In genomic region chr2:187552959-187553681, GRCh38 we compare ENCODE assay signal across 1 cellular context.
TF ChIP-seq lines count a peak whose summit lies in the region.

No MANE protein-coding gene starts in this region.

TF ChIP-seq in HepG2, 621 proteins besides CTCF, POLR2A, EP300 and RAD21 (continued from another document):
- TF ChIP-seq ATF4 (CRISPR knock-in tag; IDR thresholded peaks at IDR 0.05) (peak in 1 of 2 experiments; percentile 48; a peak in 1 of 4 replicates), FOSL1 (CRISPR knock-in tag; IDR thresholded peaks at IDR 0.05; ENCODE audit: borderline replicate concordance) (peak; percentile 17; the same call in 1 of the 2 replicates), CEBPB (IDR thresholded peaks at IDR 0.05; ENCODE audit: borderline replicate concordance, low read depth, low read length) (0 out of 2 replicates have a peak, but pooled peaks have one; percentile 7), KDM5A (IDR thresholded peaks at IDR 0.05; ENCODE audit: borderline replicate concordance, low read length) (peak; percentile 51; the same call in 1 of the 2 replicates), SOX6 (IDR thresholded peaks at IDR 0.05) (no peak), SOX6 (CRISPR knock-in tag; IDR thresholded peaks at IDR 0.05) (peak; percentile 13; the same call in 1 of the 2 replicates), PAXIP1 (CRISPR knock-in tag; conservative IDR thresholded peaks at IDR 0.05) (peak; percentile 27; the same call in 1 of the 2 replicates), ASH2L (IDR thresholded peaks at IDR 0.05; ENCODE audit: insufficient read length, low read depth, low read length) (peak; percentile 12), THRA (CRISPR knock-in tag; IDR thresholded peaks at IDR 0.05; ENCODE audit: borderline replicate concordance) (no peak), SIX4 (CRISPR knock-in tag; IDR thresholded peaks at IDR 0.05) (peak; percentile 89), ZNF30 (CRISPR knock-in tag; IDR thresholded peaks at IDR 0.05) (no peak), SNAPC4 (CRISPR knock-in tag; IDR thresholded peaks at IDR 0.05) (no peak), SIX1 (CRISPR knock-in tag; IDR thresholded peaks at IDR 0.05; ENCODE audit: borderline replicate concordance) (peak; percentile 43; the same call in 1 of the 2 replicates), MXI1 (IDR thresholded peaks at IDR 0.05; ENCODE audit: borderline replicate concordance, low read depth, low read length) (peak; percentile 19; the same call in 1 of the 3 replicates), ZBTB1 (CRISPR knock-in tag; IDR thresholded peaks at IDR 0.05; ENCODE audit: borderline replicate concordance) (no peak), ZNF850 (CRISPR knock-in tag; conservative IDR thresholded peaks at IDR 0.05) (no peak), ZSCAN9 (CRISPR knock-in tag; IDR thresholded peaks at IDR 0.05; ENCODE audit: borderline replicate concordance) (peak; percentile 63; the same call in 1 of the 2 replicates), RARA (CRISPR knock-in tag; IDR thresholded peaks at IDR 0.05) (0 out of 2 replicates have a peak, but pooled peaks have one; percentile 32), KLF15 (CRISPR knock-in tag; IDR thresholded peaks at IDR 0.05; ENCODE audit: borderline replicate concordance) (no peak), ZGPAT (CRISPR knock-in tag; IDR thresholded peaks at IDR 0.05) (0 out of 2 replicates have a peak, but pooled peaks have one; percentile 8), MIXL1 (CRISPR knock-in tag; IDR thresholded peaks at IDR 0.05) (no peak), FOXP4 (CRISPR knock-in tag; IDR thresholded peaks at IDR 0.05) (peak; percentile 33; the same call in 1 of the 2 replicates), MYNN (CRISPR knock-in tag; IDR thresholded peaks at IDR 0.05; ENCODE audit: low read depth) (no peak), SOX5 (CRISPR knock-in tag; IDR thresholded peaks at IDR 0.05; ENCODE audit: borderline replicate concordance) (peak; percentile 31; the same call in 1 of the 2 replicates), THAP11 (CRISPR knock-in tag; IDR thresholded peaks at IDR 0.05) (0 out of 2 replicates have a peak, but pooled peaks have one; percentile 6), HDAC6 (IDR thresholded peaks at IDR 0.05; ENCODE audit: low read depth, low read length) (peak; percentile 54; the same call in 1 of the 2 replicates), ARID5B (CRISPR knock-in tag; IDR thresholded peaks at IDR 0.05) (peak; percentile 65; the same call in 1 of the 2 replicates), MAX (IDR thresholded peaks at IDR 0.05) (peak; percentile 28; the same call in 1 of the 2 replicates), ELF3 (CRISPR knock-in tag; IDR thresholded peaks at IDR 0.05) (peak; percentile 53; the same call in 1 of the 2 replicates), SMYD3 (CRISPR knock-in tag; IDR thresholded peaks at IDR 0.05) (0 out of 2 replicates have a peak, but pooled peaks have one; percentile 22), POLR2AphosphoS5 (IDR thresholded peaks at IDR 0.05; ENCODE audit: low read depth, low read length) (peak; percentile 60; the same call in 1 of the 2 replicates), ZNF788 (CRISPR knock-in tag; IDR thresholded peaks at IDR 0.05; ENCODE audit: borderline replicate concordance) (no peak), HNRNPUL1 (IDR thresholded peaks at IDR 0.05; ENCODE audit: low read depth, low read length) (0 out of 2 replicates have a peak, but pooled peaks have one; percentile 7), SAP130 (CRISPR knock-in tag; IDR thresholded peaks at IDR 0.05; ENCODE audit: low read depth) (peak; percentile 58), GMEB2 (CRISPR knock-in tag; IDR thresholded peaks at IDR 0.05; ENCODE audit: low read depth) (no peak), MBD4 (IDR thresholded peaks at IDR 0.05; ENCODE audit: borderline replicate concordance, low read length) (peak; percentile 77; the same call in 1 of the 2 replicates)
TF ChIP-seq in HepG2: peak in this region for 30.
